ENCODE assay signal across 7 cellular contexts in the genomic region with DNA sequence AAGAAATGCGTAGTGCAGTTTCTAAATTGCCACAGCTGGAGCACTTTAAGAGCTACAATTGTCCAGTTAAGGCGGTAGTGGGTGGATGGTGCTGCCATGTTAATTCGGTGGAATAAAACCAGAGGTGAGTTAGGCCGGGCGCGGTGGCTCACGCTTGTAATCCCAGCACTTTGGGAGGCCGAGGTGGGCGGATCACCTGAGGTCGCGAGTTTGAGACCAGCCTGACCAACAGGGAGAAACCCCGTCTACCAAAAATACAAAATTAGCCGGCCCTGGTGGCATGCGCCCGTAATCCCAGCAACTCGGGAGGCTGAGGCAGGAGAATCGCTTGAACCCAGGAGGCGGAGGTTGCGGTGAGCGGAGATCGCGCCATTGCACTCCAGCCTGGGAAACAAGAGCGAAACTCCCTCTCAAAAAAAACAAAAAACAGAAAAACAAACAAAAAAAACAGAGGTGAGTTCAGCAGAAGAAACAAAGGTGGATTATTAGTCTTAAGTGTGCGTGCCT. TPM values are rescaled to one million over a fixed set of nuclear protein-coding genes. Genes with fewer than 3 reads are reported as not detected.
DNase-seq lines count a peak whose midpoint lies in the region; TF ChIP-seq lines count a peak whose summit lies in the region.
"Not testable (repeated sequence)": the region's sequence is repeated elsewhere in the genome, so short reads cannot be mapped to it uniquely, and the experiment has no call there.

No MANE protein-coding gene starts in this region.

- peak overlapping the region; percentile 65 for H3K9ac ChIP-seq in muscle layer of colon (ENCODE audit: low read length)
- peak overlapping the region; percentile 71 to 91 (median 85) for H3K9ac ChIP-seq in skeletal muscle tissue (ENCODE audit: low read depth in 1 of 3, low read length in 3 of 3)

- H3K36me3 Mint-ChIP-seq in activated naive CD4-positive, alpha-beta T cell treated with anti-CD3 and anti-CD28 coated beads, Interleukin-2, amount 10 ng/mL, durations not matched to agents 7 days and 5 days = peaks cover 17% of the 10 kb centered on the region

- not testable (repeated sequence) for TF ChIP-seq CTCF in Peyer's patch (IDR thresholded peaks at IDR 0.05); dorsolateral prefrontal cortex (IDR thresholded peaks at IDR 0.05 in 54 of 56, conservative IDR thresholded peaks at IDR 0.05 in 2 of 56; ENCODE audit: low read depth in 1 of 56, partially characterized antibody in 56 of 56); right atrium auricular region (IDR thresholded peaks at IDR 0.05)

- not testable (repeated sequence) for DNase-seq in H7; Peyer's patch; activated naive CD4-positive, alpha-beta T cell treated with anti-CD3 and anti-CD28 coated beads, Interleukin-2, amount 10 ng/mL, durations not matched to agents 7 days and 5 days; dorsolateral prefrontal cortex; right atrium auricular region (ENCODE audit: low spot score)

- TF ChIP-seq POLR2A in Peyer's patch (IDR thresholded peaks at IDR 0.05) = not testable (repeated sequence)

- H3K36me3 ChIP-seq in H7 (replicated peaks; ENCODE audit: control insufficient read depth, insufficient read depth, low read length); Peyer's patch; right atrium auricular region; muscle layer of colon (ENCODE audit: insufficient read depth, low read length); skeletal muscle tissue (ENCODE audit: control insufficient read depth in 3 of 3, insufficient read depth in 3 of 3, low read length in 3 of 3): not testable (repeated sequence)

- peak overlapping the region; percentile 91 for H3K27ac Mint-ChIP-seq in activated naive CD4-positive, alpha-beta T cell treated with anti-CD3 and anti-CD28 coated beads, Interleukin-2, amount 10 ng/mL, durations not matched to agents 7 days and 5 days

- not testable (repeated sequence) for H3K27me3 Mint-ChIP-seq in activated naive CD4-positive, alpha-beta T cell treated with anti-CD3 and anti-CD28 coated beads, Interleukin-2, amount 10 ng/mL, durations not matched to agents 7 days and 5 days

- H3K27ac ChIP-seq in Peyer's patch (peak overlapping the region; percentile 74 to 86 (median 80)), dorsolateral prefrontal cortex (peak overlapping the region in 58 of 59 donors; percentile 37 to 97 (median 89)), right atrium auricular region (peak overlapping the region; percentile 85 to 89), muscle layer of colon (ENCODE audit: low read depth, low read length) (peak overlapping the region; percentile 97), skeletal muscle tissue (ENCODE audit: low read depth, low read length) (peak overlapping the region; percentile 74)

- H3K9me3 Mint-ChIP-seq in activated naive CD4-positive, alpha-beta T cell treated with anti-CD3 and anti-CD28 coated beads, Interleukin-2, amount 10 ng/mL, durations not matched to agents 7 days and 5 days = not testable (repeated sequence)

- peak overlapping the region; percentile 90 for H3K4me3 Mint-ChIP-seq in activated naive CD4-positive, alpha-beta T cell treated with anti-CD3 and anti-CD28 coated beads, Interleukin-2, amount 10 ng/mL, durations not matched to agents 7 days and 5 days

- peaks cover 30% of the 10 kb centered on the region for H3K4me1 Mint-ChIP-seq in activated naive CD4-positive, alpha-beta T cell treated with anti-CD3 and anti-CD28 coated beads, Interleukin-2, amount 10 ng/mL, durations not matched to agents 7 days and 5 days

- intact Hi-C loops in dorsolateral prefrontal cortex (cut with DNase I) = loop anchor here (2.0 to 10.0 kb wide), 2 partner anchors 79 to 85 kb away; a partner anchor contains a TSS

- CTCF ChIA-PET in activated naive CD4-positive, alpha-beta T cell treated with anti-CD3 and anti-CD28 coated beads, Interleukin-2, amount 10 ng/mL, durations not matched to agents 7 days and 5 days (lab: Charles Lee) = not testable (repeated sequence)

- H3K9me3 ChIP-seq in Peyer's patch; right atrium auricular region; muscle layer of colon (ENCODE audit: low read length); skeletal muscle tissue (ENCODE audit: control insufficient read depth in 3 of 3, low read length in 3 of 3): not testable (repeated sequence)

- H3K27me3 ChIP-seq in H7 (ENCODE audit: control insufficient read depth, insufficient read depth, low read length); Peyer's patch; dorsolateral prefrontal cortex; right atrium auricular region; muscle layer of colon (ENCODE audit: control insufficient read depth in 1 of 2, insufficient read depth in 2 of 2, low read length in 2 of 2); skeletal muscle tissue (ENCODE audit: control insufficient read depth in 3 of 3, insufficient read depth in 3 of 3, low read length in 3 of 3): not testable (repeated sequence)

- H3K4me1 ChIP-seq in Peyer's patch = peaks cover 0 to 20% (median 5%) of the 10 kb centered on the region in 4 donors
- H3K4me1 ChIP-seq in right atrium auricular region = peaks cover 0 to 14% of the 10 kb centered on the region in 2 donors
- H3K4me1 ChIP-seq in muscle layer of colon (ENCODE audit: insufficient read depth, low read length) = peaks cover 10% of the 10 kb centered on the region
- peaks cover 6 to 18% (median 8%) of the 10 kb centered on the region in 3 donors for H3K4me1 ChIP-seq in skeletal muscle tissue (ENCODE audit: control insufficient read depth in 3 of 3, insufficient read depth in 3 of 3, low read length in 3 of 3)

- H3K4me3 ChIP-seq in H7 (ENCODE audit: insufficient read depth, low read depth, low read length) (peak overlapping the region; percentile 100), Peyer's patch (peak overlapping the region; percentile 86 to 89 (median 88)), dorsolateral prefrontal cortex (peak overlapping the region; percentile 61 to 96 (median 88)), right atrium auricular region (peak overlapping the region; percentile 92 to 94), muscle layer of colon (ENCODE audit: low read depth in 1 of 2, low read length in 2 of 2) (peak overlapping the region; percentile 66 to 98), skeletal muscle tissue (ENCODE audit: low read length in 3 of 3) (peak overlapping the region; percentile 89 to 98 (median 97))

RNA-seq across cellular contexts. Expression of a gene that starts 0.5 kb away (rescaled TPM):
- 33.9 and 44.7 TPM in 2 replicates for total RNA-seq in H7 (2014; rRNA removed; shearing (Covaris generic))
- total RNA-seq in Peyer's patch (10 to 100 TPM in 2 of 4 donors, 1 to 10 TPM in 2; 6.8 to 19.8 (median 11.6) TPM), dorsolateral prefrontal cortex (10 to 100 TPM in 95 of 120 experiments, 1 to 10 TPM in 25; 5.7 to 16.0 (median 11.7) TPM), right atrium auricular region (1 to 10 TPM; 2.9 to 6.8 TPM), skeletal muscle tissue (16.2 TPM)
